1 cellular context compared by ENCODE assay signal in the genomic region with DNA sequence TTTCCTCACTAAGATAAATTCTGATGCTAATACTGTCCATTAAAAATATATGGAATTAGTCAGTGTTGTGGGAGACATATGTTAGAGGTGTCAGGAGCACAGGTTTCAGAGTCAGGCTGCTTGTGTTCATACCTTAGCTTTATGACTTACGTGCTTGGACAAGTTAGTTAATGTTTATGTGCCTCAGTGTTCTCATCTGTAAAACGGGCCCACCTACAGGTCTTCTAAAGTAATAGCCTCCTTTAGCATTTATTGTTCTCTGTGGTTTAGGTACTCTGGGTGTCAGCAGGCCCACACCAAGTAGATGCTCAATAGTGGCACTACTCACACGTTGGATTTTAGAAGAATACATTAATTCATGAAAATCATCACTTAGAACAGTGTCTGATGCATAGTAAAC.
A peak's percentile ranks its signal among the peaks of the same experiment; 100 is the strongest.
TF ChIP-seq lines count a peak whose summit lies in the region.

No MANE protein-coding gene starts in this region.

TF ChIP-seq in HepG2, 621 proteins besides CTCF, POLR2A, EP300 and RAD21 (continued from another document):
- TF ChIP-seq TFAP4 (IDR thresholded peaks at IDR 0.05; ENCODE audit: borderline replicate concordance, low read depth) (no peak), ZNF629 (CRISPR knock-in tag; conservative IDR thresholded peaks at IDR 0.05) (0 out of 2 replicates have a peak, but pooled peaks have one; percentile 40)
- TF ChIP-seq, protein P1, sequence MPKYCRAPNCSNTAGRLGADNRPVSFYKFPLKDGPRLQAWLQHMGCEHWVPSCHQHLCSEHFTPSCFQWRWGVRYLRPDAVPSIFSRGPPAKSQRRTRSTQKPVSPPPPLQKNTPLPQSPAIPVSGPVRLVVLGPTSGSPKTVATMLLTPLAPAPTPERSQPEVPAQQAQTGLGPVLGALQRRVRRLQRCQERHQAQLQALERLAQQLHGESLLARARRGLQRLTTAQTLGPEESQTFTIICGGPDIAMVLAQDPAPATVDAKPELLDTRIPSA (CRISPR knock-in tag; IDR thresholded peaks at IDR 0.05; ENCODE audit: borderline replicate concordance): no peak
TF ChIP-seq in HepG2: peak in this region for 1.
